ENCODE assay signal across 28 cellular contexts in genomic region chr3:73404450-73404849, GRCh38.
A peak's percentile ranks its signal among the peaks of the same experiment; 100 is the strongest.
DNase-seq lines count a peak whose midpoint lies in the region; ATAC-seq, FAIRE-seq and TF ChIP-seq lines count a peak whose summit lies in the region.
"Had no signal": no experiment of that assay in that cellular context is flagged by ENCODE, and none has a peak within 500 bp of the region (broad histone marks: within the 10 kb centered on the region; RNA-seq: fewer than 3 reads in every experiment).

No MANE protein-coding gene starts in this region.

- H3K14ac ChIP-seq in H1 (ENCODE audit: insufficient read length) = no peak overlapping the region

- H3K4me3 Mint-ChIP-seq in neural progenitor cell = peak overlapping the region; percentile 9
- H3K4me3 Mint-ChIP-seq: activated B cell treated with CpG ODN at 0.5 μM for 24 hours; activated CD4-positive, alpha-beta T cell treated with anti-CD3 and anti-CD28 coated beads, Interleukin-2, amount 10 ng/mL, durations not matched to agents 7 days and 5 days; activated naive CD8-positive, alpha-beta T cell; stimulated activated naive B cell treated with anti-CD40 and anti-IgM and Interleukin-4, amounts not matched to agents 10 μg/mL and 1 μg/mL and 100 μg/mL, for 72 hours had no signal

- no peak overlapping the region for H4K8ac ChIP-seq in H1 (ENCODE audit: extremely low read depth, insufficient read depth, low read length)

- H2AFZ ChIP-seq in H1 (ENCODE audit: low read length) (no peak overlapping the region), neural progenitor cell (replicated peaks) (no peak overlapping the region)

- peaks cover 2% of the 10 kb centered on the region for H3K9me3 Mint-ChIP-seq in neural progenitor cell
- H3K9me3 Mint-ChIP-seq: activated B cell treated with CpG ODN at 0.5 μM for 24 hours; activated CD4-positive, alpha-beta T cell treated with anti-CD3 and anti-CD28 coated beads, Interleukin-2, amount 10 ng/mL, durations not matched to agents 7 days and 5 days had no signal

- H3K4me1 Mint-ChIP-seq in neural progenitor cell = peaks cover 35% of the 10 kb centered on the region
- H3K4me1 Mint-ChIP-seq: activated B cell treated with CpG ODN at 0.5 μM for 24 hours; activated CD4-positive, alpha-beta T cell treated with anti-CD3 and anti-CD28 coated beads, Interleukin-2, amount 10 ng/mL, durations not matched to agents 7 days and 5 days; stimulated activated naive B cell treated with anti-CD40 and anti-IgM and Interleukin-4, amounts not matched to agents 10 μg/mL and 1 μg/mL and 100 μg/mL, for 72 hours had no signal

- no peak overlapping the region for H3K56ac ChIP-seq in H1 (replicated peaks; ENCODE audit: insufficient read length, low read depth, low read length)

- intact Hi-C loops in left ventricle myocardium inferior (cut with micrococcal nuclease) = no loop called here
- intact Hi-C loops in heart right ventricle (cut with DNase I) = no loop called here
- intact Hi-C loops in vagina (cut with DNase I) = no loop called here

- POLR2A ChIA-PET in H1 (lab: Charles Lee; ENCODE audit: partially characterized antibody) = no interaction called here

- H4K5ac ChIP-seq in H1 (ENCODE audit: insufficient read length, low read depth, low read length) = no peak overlapping the region

- H3K36me3 ChIP-seq in left ventricle myocardium inferior = peaks cover 26% of the 10 kb centered on the region
- peaks cover 0 to 36% (median 6%) of the 10 kb centered on the region in 9 donors for H3K36me3 ChIP-seq in heart right ventricle
- peaks cover 0 to 3% (median 0%) of the 10 kb centered on the region in 4 experiments; a peak in 1 of 8 replicates for H3K36me3 ChIP-seq in H1 (ENCODE audit: control insufficient read depth in 2 of 4, insufficient read depth in 4 of 4, low read length in 3 of 4)
- no peaks in the 10 kb centered on the region for H3K36me3 ChIP-seq in neural progenitor cell
- H3K36me3 ChIP-seq in vagina = no peaks in the 10 kb centered on the region
- H3K36me3 ChIP-seq in upper lobe of left lung = no peaks in the 10 kb centered on the region
- H3K36me3 ChIP-seq: neutrophil had no signal

- no peak overlapping the region for H2BK120ac ChIP-seq in H1 (replicated peaks; ENCODE audit: low read depth, low read length)

- H3F3A ChIP-seq in neural progenitor cell (ENCODE audit: low read depth) = peaks cover 7% of the 10 kb centered on the region

- no peak overlapping the region for H2BK5ac ChIP-seq in H1 (ENCODE audit: low read depth, low read length)

- H3K27ac ChIP-seq in left ventricle myocardium inferior (replicated peaks) (peak overlapping the region; percentile 38), heart right ventricle (no peak overlapping the region), H1 (ENCODE audit: low read depth, low read length) (no peak overlapping the region), neural progenitor cell (peak overlapping the region; percentile 30), vagina (peak overlapping the region; percentile 78), upper lobe of left lung (peak overlapping the region in 1 of 4 donors; percentile 7)
- H3K27ac ChIP-seq: neutrophil, RWPE1 had no signal

- peaks cover 10% of the 10 kb centered on the region for H3K36me3 Mint-ChIP-seq in neural progenitor cell
- H3K36me3 Mint-ChIP-seq: activated naive CD8-positive, alpha-beta T cell; stimulated activated naive B cell treated with anti-CD40 and anti-IgM and Interleukin-4, amounts not matched to agents 10 μg/mL and 1 μg/mL and 100 μg/mL, for 72 hours had no signal

- FAIRE-seq in H1 (lab: Jason Lieb, UNC) = no peak
- FAIRE-seq: frontal cortex, HTR-8/SVneo, K562 had no signal

- H3K4ac ChIP-seq in H1 (replicated peaks; ENCODE audit: insufficient read length, low read depth, low read length) = no peak overlapping the region

- H3K27ac Mint-ChIP-seq in neural progenitor cell = peak overlapping the region; percentile 50
- H3K27ac Mint-ChIP-seq: activated B cell treated with CpG ODN at 0.5 μM for 24 hours; activated CD4-positive, alpha-beta T cell treated with anti-CD3 and anti-CD28 coated beads, Interleukin-2, amount 10 ng/mL, durations not matched to agents 7 days and 5 days; activated naive CD8-positive, alpha-beta T cell; stimulated activated naive B cell treated with anti-CD40 and anti-IgM and Interleukin-4, amounts not matched to agents 10 μg/mL and 1 μg/mL and 100 μg/mL, for 72 hours had no signal

- H4K20me1 ChIP-seq in H1 (replicated peaks in 1 of 2; ENCODE audit: control insufficient read depth in 1 of 2, insufficient read depth in 2 of 2, low read length in 2 of 2) = no peaks in the 10 kb centered on the region
- H4K20me1 ChIP-seq in neural progenitor cell (ENCODE audit: low read depth) = no peaks in the 10 kb centered on the region

- H3K4me3 ChIP-seq in left ventricle myocardium inferior (no peak overlapping the region), heart right ventricle (no peak overlapping the region), H1 (ENCODE audit: extremely low read depth in 1 of 4, insufficient read depth in 2 of 4, low read depth in 3 of 4, low read length in 4 of 4) (no peak overlapping the region), neural progenitor cell (no peak overlapping the region), vagina (no peak overlapping the region), upper lobe of left lung (no peak overlapping the region)
- H3K4me3 ChIP-seq: K562 had no signal

- no peak overlapping the region for H2BK20ac ChIP-seq in H1 (ENCODE audit: low read length)

- no peak overlapping the region for H4K91ac ChIP-seq in H1 (replicated peaks; ENCODE audit: insufficient read length, low read length)

- no peak for TF ChIP-seq POLR2A in H1 (IDR thresholded peaks at IDR 0.05; ENCODE audit: control extremely low read depth in 1 of 2, low read depth in 2 of 2, low read length in 2 of 2)
- no peak for TF ChIP-seq POLR2A in vagina (IDR thresholded peaks at IDR 0.05)
- TF ChIP-seq POLR2A in upper lobe of left lung (IDR thresholded peaks at IDR 0.05) = no peak

- DNase-seq in left ventricle myocardium inferior (no peak), heart right ventricle (no peak), H1 (ENCODE audit: low read depth in 1 of 2, low spot score in 2 of 2) (no peak), neural progenitor cell (ENCODE audit: low spot score) (peak; percentile 61), vagina (ENCODE audit: extremely low spot score in 2 of 2) (no peak), upper lobe of left lung (no peak), NCI-H2171 treated with DMSO at 0.1 percent for 48 hours (lab: John Stamatoyannopoulos, UW) (no peak), GM19238 (ENCODE audit: insufficient read length, low spot score) (no peak)
- DNase-seq: activated B cell treated with CpG ODN at 0.5 μM for 24 hours; activated CD4-positive, alpha-beta T cell treated with anti-CD3 and anti-CD28 coated beads, Interleukin-2, amount 10 ng/mL, durations not matched to agents 7 days and 5 days; activated effector memory CD4-positive, alpha-beta T cell treated with Interleukin-2 at 50 U/mL for 16 hours; activated T-cell treated with anti-CD3 and anti-CD28 coated beads, Interleukin-2, amount 50 U/mL, for 1 hour; anterior cingulate cortex; Calu3; caudate nucleus; DND-41; hypothalamus; NCI-H1092; NCI-H1694; OCI-M1; stimulated activated CD4-positive, alpha-beta T cell treated with anti-CD3 and anti-CD28 coated beads, Interleukin-15, amount 100 ng/mL, for 24 hours; stimulated activated naive B cell treated with anti-CD40 and anti-IgM and Interleukin-4, amounts not matched to agents 10 μg/mL and 1 μg/mL and 100 μg/mL, for 72 hours had no signal

- H3K27me3 Mint-ChIP-seq in neural progenitor cell (ENCODE audit: insufficient read depth, low read depth) = no peaks in the 10 kb centered on the region
- H3K27me3 Mint-ChIP-seq: activated B cell treated with CpG ODN at 0.5 μM for 24 hours; activated CD4-positive, alpha-beta T cell treated with anti-CD3 and anti-CD28 coated beads, Interleukin-2, amount 10 ng/mL, durations not matched to agents 7 days and 5 days; activated naive CD8-positive, alpha-beta T cell had no signal

- no peak overlapping the region for H2BK12ac ChIP-seq in H1 (ENCODE audit: low read depth, low read length)

- H3K4me2 ChIP-seq in H1 (ENCODE audit: insufficient read depth in 1 of 2, low read depth in 2 of 2, low read length in 2 of 2) = no peak overlapping the region
- peak overlapping the region; percentile 16 for H3K4me2 ChIP-seq in neural progenitor cell

- H3K27me3 ChIP-seq in left ventricle myocardium inferior (ENCODE audit: low read depth) = no peaks in the 10 kb centered on the region
- no peaks in the 10 kb centered on the region for H3K27me3 ChIP-seq in heart right ventricle
- H3K27me3 ChIP-seq in H1 (replicated peaks in 1 of 4; ENCODE audit: control insufficient read depth in 3 of 4, extremely low read depth in 1 of 4, insufficient read depth in 3 of 4, low read length in 3 of 4) = no peaks in the 10 kb centered on the region
- no peaks in the 10 kb centered on the region for H3K27me3 ChIP-seq in neural progenitor cell
- no peaks in the 10 kb centered on the region for H3K27me3 ChIP-seq in vagina
- H3K27me3 ChIP-seq in upper lobe of left lung = no peaks in the 10 kb centered on the region

- CTCF ChIA-PET in H1 (lab: Charles Lee; ENCODE audit: partially characterized antibody) = interaction anchor here (1.1 kb wide), 1 partner anchor 18 kb away, joined by 3 read pairs; no protein-coding TSS in a partner anchor

- H3K23ac ChIP-seq in H1 (ENCODE audit: insufficient read length) = no peak overlapping the region

- TF ChIP-seq EP300 in H1 (IDR thresholded peaks at IDR 0.05; ENCODE audit: borderline replicate concordance in 1 of 2, low read depth in 2 of 2, low read length in 2 of 2) (no peak), upper lobe of left lung (IDR thresholded peaks at IDR 0.05) (no peak)

- H3K23me2 ChIP-seq in H1 (ENCODE audit: low read depth, low read length) = no peaks in the 10 kb centered on the region

- H3K9me3 ChIP-seq in left ventricle myocardium inferior (replicated peaks) (no peaks in the 10 kb centered on the region), heart right ventricle (no peaks in the 10 kb centered on the region), H1 (ENCODE audit: insufficient read depth in 2 of 2, low read depth in 1 of 2, low read length in 1 of 2) (no peaks in the 10 kb centered on the region), neural progenitor cell (ENCODE audit: low read depth) (no peaks in the 10 kb centered on the region), vagina (no peaks in the 10 kb centered on the region), upper lobe of left lung (no peaks in the 10 kb centered on the region)
- H3K9me3 ChIP-seq: neutrophil had no signal

- no peaks in the 10 kb centered on the region for H3K79me2 ChIP-seq in H1 (ENCODE audit: control insufficient read depth in 1 of 2, insufficient read depth in 2 of 2, low read length in 2 of 2)
- H3K79me2 ChIP-seq in neural progenitor cell (ENCODE audit: low read depth) = no peaks in the 10 kb centered on the region

- 26 to 40% methylated on average over 4 of the region's 4 CpGs for WGBS in heart right ventricle, 2 donors
- 86% methylated on average over 4 of the region's 4 CpGs; no CpG with 5 or more reads in 1 of the 2 experiments for WGBS in H1 (ENCODE audit: extremely low coverage in 1 of 2, insufficient coverage in 1 of 2, insufficient read length in 1 of 2, insufficient replicate concordance in 2 of 2, low coverage in 1 of 2, low lambda C conversion rate in 2 of 2, missing lambda C conversion rate in 1 of 2), 2 experiments
- WGBS in upper lobe of left lung, 2 donors = 71 to 77% methylated on average over 4 of the region's 4 CpGs

- no peak for TF ChIP-seq RAD21 in H1 (IDR thresholded peaks at IDR 0.05 in 1 of 2, conservative IDR thresholded peaks at IDR 0.05 in 1 of 2; ENCODE audit: low read depth in 2 of 2, low read length in 2 of 2)

- no peak overlapping the region for H3K9ac ChIP-seq in H1 (replicated peaks in 1 of 4; ENCODE audit: extremely low read depth in 1 of 4, low read depth in 3 of 4, low read length in 3 of 4)
- no peak overlapping the region for H3K9ac ChIP-seq in neural progenitor cell

- H3K79me1 ChIP-seq in H1 (ENCODE audit: low read depth, low read length) = no peaks in the 10 kb centered on the region

- no peak overlapping the region for H3K18ac ChIP-seq in H1 (ENCODE audit: extremely low read depth, low read length)

- no peak overlapping the region for H2AK5ac ChIP-seq in H1 (ENCODE audit: low read depth, low read length)

- H2BK15ac ChIP-seq in H1 (ENCODE audit: low read length) = no peak overlapping the region

- TF ChIP-seq CTCF in left ventricle myocardium inferior (IDR thresholded peaks at IDR 0.05; ENCODE audit: borderline replicate concordance) = no peak
- no peak for TF ChIP-seq CTCF in heart right ventricle (IDR thresholded peaks at IDR 0.05)
- TF ChIP-seq CTCF in H1 (IDR thresholded peaks at IDR 0.05; ENCODE audit: control extremely low read depth in 1 of 3, insufficient read depth in 1 of 3, low read depth in 1 of 3, low read length in 3 of 3) = no peak
- no peak for TF ChIP-seq CTCF in neural progenitor cell (IDR thresholded peaks at IDR 0.05)
- TF ChIP-seq CTCF in vagina (IDR thresholded peaks at IDR 0.05) = no peak
- TF ChIP-seq CTCF in upper lobe of left lung (IDR thresholded peaks at IDR 0.05) = no peak

- H3K4me1 ChIP-seq in left ventricle myocardium inferior = peaks cover 73% of the 10 kb centered on the region
- peaks cover 7 to 70% (median 19%) of the 10 kb centered on the region in 9 donors for H3K4me1 ChIP-seq in heart right ventricle
- H3K4me1 ChIP-seq in H1 (replicated peaks in 1 of 4; ENCODE audit: control insufficient read depth in 3 of 4, insufficient read depth in 4 of 4, low read length in 3 of 4) = peaks cover 0 to 3% (median 0%) of the 10 kb centered on the region in 4 experiments; a peak in 1 of 7 replicates
- H3K4me1 ChIP-seq in neural progenitor cell = peaks cover 18% of the 10 kb centered on the region
- H3K4me1 ChIP-seq in vagina = peaks cover 60% of the 10 kb centered on the region
- peaks cover 0 to 4% (median 0%) of the 10 kb centered on the region in 4 donors for H3K4me1 ChIP-seq in upper lobe of left lung

- ATAC-seq in heart right ventricle (no peak), upper lobe of left lung (ENCODE audit: low FRiP score in 2 of 2) (no peak)
- ATAC-seq: K562; stimulated activated naive B cell treated with anti-CD40 and anti-IgM and Interleukin-4, amounts not matched to agents 10 μg/mL and 1 μg/mL and 100 μg/mL, for 72 hours had no signal

Comparison
In these comparisons a context has a peak if more than half of its experiments do, and no peak if none do; other contexts are left out.
1. H3K27ac ChIP-seq: peak in left ventricle myocardium inferior (single experiment), neural progenitor cell (single experiment) and vagina (single experiment); none in heart right ventricle (0 of 10) and H1 (single experiment).